ENCODE assay signal across 8 cellular contexts in genomic region chr1:228902781-228903572, GRCh38.
A peak's percentile ranks its signal among the peaks of the same experiment; 100 is the strongest.
DNase-seq lines count a peak whose midpoint lies in the region; ATAC-seq and TF ChIP-seq lines count a peak whose summit lies in the region.

No MANE protein-coding gene starts in this region.

- ATAC-seq in HG03469 (IDR thresholded peaks at IDR 0.05; ENCODE audit: unreplicated experiment) (no peak), GM19035 (IDR thresholded peaks at IDR 0.05; ENCODE audit: unreplicated experiment) (no peak)
- ATAC-seq in stimulated activated naive B cell treated with anti-CD40 and anti-IgM and Interleukin-4, amounts not matched to agents 10 μg/mL and 1 μg/mL and 100 μg/mL, for 72 hours (replicated peaks): no peak

- H3K4me1 Mint-ChIP-seq in chondrocyte (ENCODE audit: low read depth) (peaks cover 44% of the 10 kb centered on the region), type B pancreatic cell (ENCODE audit: unreplicated experiment) (peaks cover 63% of the 10 kb centered on the region)
- H3K4me1 Mint-ChIP-seq in stimulated activated naive B cell treated with anti-CD40 and anti-IgM and Interleukin-4, amounts not matched to agents 10 μg/mL and 1 μg/mL and 100 μg/mL, for 72 hours: peaks cover 5 to 12% of the 10 kb centered on the region in 2 donors

- H3K27me3 Mint-ChIP-seq in chondrocyte (ENCODE audit: low read depth): peaks cover 23% of the 10 kb centered on the region
- no peaks in the 10 kb centered on the region for H3K27me3 Mint-ChIP-seq in type B pancreatic cell
- H3K27me3 Mint-ChIP-seq in stimulated activated naive B cell treated with anti-CD40 and anti-IgM and Interleukin-4, amounts not matched to agents 10 μg/mL and 1 μg/mL and 100 μg/mL, for 72 hours: no peaks in the 10 kb centered on the region

- TF ChIP-seq POLR2A in lower leg skin (IDR thresholded peaks at IDR 0.05): no peak

- H3K4me3 Mint-ChIP-seq in chondrocyte (ENCODE audit: unreplicated experiment) (no peak overlapping the region), type B pancreatic cell (peak overlapping the region; percentile 52)
- H3K4me3 Mint-ChIP-seq in stimulated activated naive B cell treated with anti-CD40 and anti-IgM and Interleukin-4, amounts not matched to agents 10 μg/mL and 1 μg/mL and 100 μg/mL, for 72 hours: no peak overlapping the region

- peak overlapping the region; percentile 75 for H3K27ac Mint-ChIP-seq in chondrocyte (ENCODE audit: unreplicated experiment)
- H3K27ac Mint-ChIP-seq in type B pancreatic cell: no peak overlapping the region
- H3K27ac Mint-ChIP-seq in stimulated activated naive B cell treated with anti-CD40 and anti-IgM and Interleukin-4, amounts not matched to agents 10 μg/mL and 1 μg/mL and 100 μg/mL, for 72 hours: no peak overlapping the region

- no peak overlapping the region for H3K4me3 ChIP-seq in lower leg skin (ENCODE audit: low read depth, poor library complexity, severe bottlenecking)

- TF ChIP-seq CTCF in chondrocyte (IDR thresholded peaks at IDR 0.05): no peak
- TF ChIP-seq CTCF in lower leg skin (IDR thresholded peaks at IDR 0.05): no peak
- TF ChIP-seq CTCF in type B pancreatic cell (conservative IDR thresholded peaks at IDR 0.05): no peak

- WGBS in lower leg skin, 2 donors: 45% methylated on average over 15 of the region's 15 CpGs

- DNase-seq in Ammon's horn (ENCODE audit: low spot score) (peak; percentile 83), NCI-H2081 (lab: John Stamatoyannopoulos, UW) (peak; percentile 93 to 98), chondrocyte (ENCODE audit: low spot score) (no peak), lower leg skin (ENCODE audit: low spot score in 2 of 2) (peak; percentile 87 to 96), type B pancreatic cell (ENCODE audit: extremely low spot score, unreplicated experiment) (no peak)
- no peak for DNase-seq in stimulated activated naive B cell treated with anti-CD40 and anti-IgM and Interleukin-4, amounts not matched to agents 10 μg/mL and 1 μg/mL and 100 μg/mL, for 72 hours

- H3K36me3 Mint-ChIP-seq in chondrocyte (ENCODE audit: low read depth) (peaks cover 4% of the 10 kb centered on the region), type B pancreatic cell (no peaks in the 10 kb centered on the region)
- H3K36me3 Mint-ChIP-seq in stimulated activated naive B cell treated with anti-CD40 and anti-IgM and Interleukin-4, amounts not matched to agents 10 μg/mL and 1 μg/mL and 100 μg/mL, for 72 hours: no peaks in the 10 kb centered on the region

- H3K9me3 Mint-ChIP-seq in chondrocyte (ENCODE audit: low read depth): peaks cover 1% of the 10 kb centered on the region
- no peaks in the 10 kb centered on the region for H3K9me3 Mint-ChIP-seq in type B pancreatic cell
- no peaks in the 10 kb centered on the region for H3K9me3 Mint-ChIP-seq in stimulated activated naive B cell treated with anti-CD40 and anti-IgM and Interleukin-4, amounts not matched to agents 10 μg/mL and 1 μg/mL and 100 μg/mL, for 72 hours

- intact Hi-C loops in lower leg skin (cut with DNase I; ENCODE audit: low total_unique reads): no loop called here

Comparison
In these comparisons a context has a peak if more than half of its experiments do, and no peak if none do; other contexts are left out.
1. DNase-seq: peak in Ammon's horn (single experiment), NCI-H2081 (2 of 2) and lower leg skin (2 of 2); none in chondrocyte (single experiment), type B pancreatic cell (single experiment) and stimulated activated naive B cell treated with anti-CD40 and anti-IgM and Interleukin-4, amounts not matched to agents 10 μg/mL and 1 μg/mL and 100 μg/mL, for 72 hours (single experiment).